ENCODE assay signal across 2 cellular contexts in the genomic region with DNA sequence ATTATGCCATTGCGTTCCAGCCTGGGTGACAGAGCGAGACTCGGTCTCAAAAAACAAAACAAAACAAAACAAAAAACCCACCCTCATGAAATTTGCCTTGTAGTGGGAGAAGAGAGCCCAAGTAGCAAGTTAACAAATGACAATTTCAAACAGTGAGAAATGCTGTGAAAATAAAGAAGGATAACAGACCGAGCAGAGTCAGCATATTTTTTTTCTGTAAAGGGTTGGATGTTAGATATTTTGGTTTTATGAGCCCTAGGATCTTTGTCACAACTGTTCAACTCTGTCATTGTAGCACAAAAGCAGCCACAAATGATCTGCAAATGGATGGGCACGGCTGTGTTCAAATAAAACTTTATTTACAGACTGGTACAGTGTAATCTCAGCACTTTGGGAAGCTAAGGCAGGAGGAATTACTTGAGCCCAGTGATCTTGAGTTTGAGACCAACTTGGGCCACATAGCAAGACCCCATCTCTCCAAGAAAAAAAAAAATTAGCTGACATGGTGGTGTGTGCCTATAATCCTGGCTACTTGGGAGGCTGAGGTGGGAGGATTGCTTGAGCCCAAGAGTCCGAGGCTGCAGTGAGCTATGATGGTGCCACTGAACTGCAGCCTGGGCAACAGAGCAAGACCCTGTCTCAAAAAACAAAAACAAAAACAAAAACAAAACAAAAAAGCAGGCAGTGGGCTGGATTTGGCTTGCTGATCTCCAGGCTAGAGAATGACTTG.
TF ChIP-seq lines count a peak whose summit lies in the region.

No MANE protein-coding gene starts in this region.

TF ChIP-seq in HepG2, 621 proteins besides CTCF, POLR2A, EP300 and RAD21:
- TF ChIP-seq ZNF234 (CRISPR knock-in tag; conservative IDR thresholded peaks at IDR 0.05) (no peak), ZNF614 (CRISPR knock-in tag; IDR thresholded peaks at IDR 0.05; ENCODE audit: borderline replicate concordance) (no peak), POLR2G (IDR thresholded peaks at IDR 0.05; ENCODE audit: low read depth, low read length) (no peak), MAFK (conservative IDR thresholded peaks at IDR 0.05 in 1 of 2, IDR thresholded peaks at IDR 0.05 in 1 of 2; ENCODE audit: low read length in 2 of 2) (peak; percentile 28 to 70; a peak in 3 of 4 replicates), PITX1 (CRISPR knock-in tag; IDR thresholded peaks at IDR 0.05) (no peak), ZNF749 (CRISPR knock-in tag; IDR thresholded peaks at IDR 0.05; ENCODE audit: borderline replicate concordance) (no peak), MAFF (IDR thresholded peaks at IDR 0.05; ENCODE audit: low read depth, low read length) (peak; percentile 47; the same call in 1 of the 2 replicates)
- TF ChIP-seq, protein P1, sequence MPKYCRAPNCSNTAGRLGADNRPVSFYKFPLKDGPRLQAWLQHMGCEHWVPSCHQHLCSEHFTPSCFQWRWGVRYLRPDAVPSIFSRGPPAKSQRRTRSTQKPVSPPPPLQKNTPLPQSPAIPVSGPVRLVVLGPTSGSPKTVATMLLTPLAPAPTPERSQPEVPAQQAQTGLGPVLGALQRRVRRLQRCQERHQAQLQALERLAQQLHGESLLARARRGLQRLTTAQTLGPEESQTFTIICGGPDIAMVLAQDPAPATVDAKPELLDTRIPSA (CRISPR knock-in tag; IDR thresholded peaks at IDR 0.05; ENCODE audit: borderline replicate concordance), result no peak
TF ChIP-seq in HepG2: peak in this region for 2.

TF ChIP-seq in GM12878, 131 proteins besides CTCF, POLR2A, EP300 and RAD21:
- TF ChIP-seq SUPT20H (IDR thresholded peaks at IDR 0.05; ENCODE audit: borderline replicate concordance, control insufficient read depth, low read depth, low read length) (no peak), RAD51 (IDR thresholded peaks at IDR 0.05) (no peak), SPI1 (IDR thresholded peaks at IDR 0.05; ENCODE audit: borderline replicate concordance, insufficient read depth, low read depth, low read length) (no peak)
- TF ChIP-seq, protein P2, sequence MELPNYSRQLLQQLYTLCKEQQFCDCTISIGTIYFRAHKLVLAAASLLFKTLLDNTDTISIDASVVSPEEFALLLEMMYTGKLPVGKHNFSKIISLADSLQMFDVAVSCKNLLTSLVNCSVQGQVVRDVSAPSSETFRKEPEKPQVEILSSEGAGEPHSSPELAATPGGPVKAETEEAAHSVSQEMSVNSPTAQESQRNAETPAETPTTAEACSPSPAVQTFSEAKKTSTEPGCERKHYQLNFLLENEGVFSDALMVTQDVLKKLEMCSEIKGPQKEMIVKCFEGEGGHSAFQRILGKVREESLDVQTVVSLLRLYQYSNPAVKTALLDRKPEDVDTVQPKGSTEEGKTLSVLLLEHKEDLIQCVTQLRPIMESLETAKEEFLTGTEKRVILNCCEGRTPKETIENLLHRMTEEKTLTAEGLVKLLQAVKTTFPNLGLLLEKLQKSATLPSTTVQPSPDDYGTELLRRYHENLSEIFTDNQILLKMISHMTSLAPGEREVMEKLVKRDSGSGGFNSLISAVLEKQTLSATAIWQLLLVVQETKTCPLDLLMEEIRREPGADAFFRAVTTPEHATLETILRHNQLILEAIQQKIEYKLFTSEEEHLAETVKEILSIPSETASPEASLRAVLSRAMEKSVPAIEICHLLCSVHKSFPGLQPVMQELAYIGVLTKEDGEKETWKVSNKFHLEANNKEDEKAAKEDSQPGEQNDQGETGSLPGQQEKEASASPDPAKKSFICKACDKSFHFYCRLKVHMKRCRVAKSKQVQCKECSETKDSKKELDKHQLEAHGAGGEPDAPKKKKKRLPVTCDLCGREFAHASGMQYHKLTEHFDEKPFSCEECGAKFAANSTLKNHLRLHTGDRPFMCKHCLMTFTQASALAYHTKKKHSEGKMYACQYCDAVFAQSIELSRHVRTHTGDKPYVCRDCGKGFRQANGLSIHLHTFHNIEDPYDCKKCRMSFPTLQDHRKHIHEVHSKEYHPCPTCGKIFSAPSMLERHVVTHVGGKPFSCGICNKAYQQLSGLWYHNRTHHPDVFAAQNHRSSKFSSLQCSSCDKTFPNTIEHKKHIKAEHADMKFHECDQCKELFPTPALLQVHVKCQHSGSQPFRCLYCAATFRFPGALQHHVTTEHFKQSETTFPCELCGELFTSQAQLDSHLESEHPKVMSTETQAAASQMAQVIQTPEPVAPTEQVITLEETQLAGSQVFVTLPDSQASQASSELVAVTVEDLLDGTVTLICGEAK (IDR thresholded peaks at IDR 0.05; ENCODE audit: borderline replicate concordance), result 0 out of 2 replicates have a peak, but pooled peaks have one; percentile 23
TF ChIP-seq in GM12878: peak in this region for 1.
